Comparison of ENCODE assay signal across 8 cellular contexts in the genomic region with DNA sequence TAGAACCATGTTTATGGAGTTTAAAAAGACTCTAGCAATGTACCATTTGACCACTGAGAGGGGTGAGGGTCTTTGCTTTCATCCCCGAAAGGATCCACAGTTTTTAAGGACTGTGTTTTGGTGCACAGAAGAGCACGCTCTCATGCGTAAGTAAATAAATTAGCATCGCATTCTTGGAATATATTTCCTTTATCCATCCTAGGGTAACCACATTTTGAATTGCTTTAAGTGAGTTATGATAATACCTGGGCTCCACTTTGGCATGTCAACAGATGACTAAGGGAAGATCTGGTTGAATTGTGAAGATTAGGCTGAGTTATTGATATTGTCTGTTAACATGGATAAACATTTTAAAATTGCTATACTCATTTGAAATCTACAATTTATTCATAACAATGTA.
"Had no signal": no experiment of that assay in that cellular context is flagged by ENCODE, and none has a peak within 500 bp of the region (broad histone marks: within the 10 kb centered on the region; RNA-seq: fewer than 3 reads in every experiment).

No MANE protein-coding gene starts in this region.

- DNase-seq: H7, HFFc6, IMR-90 had no signal

- H3K4me3 Mint-ChIP-seq: GM23338, HFFc6 had no signal

- H2AFZ ChIP-seq: GM23338 had no signal

- H3K36me3 ChIP-seq: HAP-1 had no signal

- FAIRE-seq: HTR-8/SVneo, K562 had no signal

- H3K9me3 Mint-ChIP-seq: GM23338 had no signal

- H3K4me3 ChIP-seq: GM23338, HAP-1, K562 had no signal

- ATAC-seq: GM23338, HCT116, K562 had no signal

- H3K4me1 ChIP-seq: HAP-1 had no signal

- H3K4me2 ChIP-seq: GM23338 had no signal

- H3K27ac Mint-ChIP-seq: GM23338, HFFc6 had no signal

- H3K9me3 ChIP-seq: HAP-1 had no signal
